Comparison of ENCODE assay signal across 14 cellular contexts in the genomic region with DNA sequence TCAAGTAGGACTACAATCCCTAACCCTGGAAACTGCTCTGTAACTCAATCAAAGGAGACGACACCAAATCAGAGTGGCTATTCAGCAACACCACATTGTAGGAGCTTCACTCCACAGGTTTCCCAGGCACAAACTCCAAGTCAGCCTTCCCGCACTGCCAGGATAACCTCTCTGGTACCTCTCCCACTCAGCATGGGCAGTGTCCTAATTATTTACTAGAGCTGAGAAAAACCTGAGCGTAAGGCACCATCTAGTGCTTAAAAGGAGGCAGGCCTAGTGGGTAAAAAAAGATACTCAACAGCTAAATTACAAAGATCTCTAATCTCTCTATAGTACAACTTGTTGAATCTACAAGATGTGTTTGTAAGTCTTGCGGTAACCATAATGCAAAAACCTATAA. TPM values are rescaled to one million over a fixed set of nuclear protein-coding genes. Genes with fewer than 3 reads are reported as not detected.
DNase-seq lines count a peak whose midpoint lies in the region.
"Had no signal": no experiment of that assay in that cellular context is flagged by ENCODE, and none has a peak within 500 bp of the region (broad histone marks: within the 10 kb centered on the region; RNA-seq: fewer than 3 reads in every experiment).

No MANE protein-coding gene starts in this region.

- intact Hi-C loops in dendritic cell treated with granulocyte-macrophage colony-stimulating factor and Interleukin-4, amounts not matched to agents 40 ng/mL and 50 ng/mL, for 4 days (cut with micrococcal nuclease), result no loop called here
- intact Hi-C loops in posterior vena cava (cut with DNase I), result no loop called here

- H3K4me3 Mint-ChIP-seq in activated naive CD8-positive, alpha-beta T cell, result peak overlapping the region; percentile 38
- H3K4me3 Mint-ChIP-seq in activated naive CD8-positive, alpha-beta T cell treated with anti-CD3 and anti-CD28 coated beads for 36 hours, result no peak overlapping the region
- H3K4me3 Mint-ChIP-seq in IgD-negative memory B cell, result peak overlapping the region; percentile 5 to 92 (median 71)
- no peak overlapping the region for H3K4me3 Mint-ChIP-seq in dendritic cell treated with granulocyte-macrophage colony-stimulating factor and Interleukin-4, amounts not matched to agents 40 ng/mL and 50 ng/mL, for 4 days
- H3K4me3 Mint-ChIP-seq: activated naive CD4-positive, alpha-beta T cell treated with anti-CD3 and anti-CD28 coated beads, Interleukin-2, amount 10 ng/mL, durations not matched to agents 7 days and 5 days; central memory CD8-positive, alpha-beta T cell had no signal

- H3K9me3 Mint-ChIP-seq in activated naive CD8-positive, alpha-beta T cell (ENCODE audit: low read depth), result no peaks in the 10 kb centered on the region
- peaks cover 17% of the 10 kb centered on the region for H3K9me3 Mint-ChIP-seq in activated naive CD8-positive, alpha-beta T cell treated with anti-CD3 and anti-CD28 coated beads for 36 hours
- H3K9me3 Mint-ChIP-seq in IgD-negative memory B cell, result no peaks in the 10 kb centered on the region
- peaks cover 10% of the 10 kb centered on the region for H3K9me3 Mint-ChIP-seq in dendritic cell treated with granulocyte-macrophage colony-stimulating factor and Interleukin-4, amounts not matched to agents 40 ng/mL and 50 ng/mL, for 4 days
- H3K9me3 Mint-ChIP-seq: activated naive CD4-positive, alpha-beta T cell treated with anti-CD3 and anti-CD28 coated beads, Interleukin-2, amount 10 ng/mL, durations not matched to agents 7 days and 5 days; central memory CD8-positive, alpha-beta T cell had no signal

- DNase-seq in activated naive CD8-positive, alpha-beta T cell treated with anti-CD3 and anti-CD28 coated beads for 36 hours, result no peak
- DNase-seq in activated CD8-positive, alpha-beta memory T cell treated with anti-CD3 and anti-CD28 coated beads, Interleukin-2, amount 50 U/mL, for 4 hours, result no peak
- no peak for DNase-seq in posterior vena cava (ENCODE audit: low spot score)
- DNase-seq in NCI-H345 (lab: John Stamatoyannopoulos, UW), result no peak
- no peak for DNase-seq in NK-92 treated with Interleukin-12 subunit alpha and Interleukin-12 subunit beta, amount 100 ng/mL, for 24 hours (lab: John Stamatoyannopoulos, UW)
- DNase-seq: activated naive CD4-positive, alpha-beta T cell treated with anti-CD3 and anti-CD28 coated beads, Interleukin-2, amount 10 ng/mL, durations not matched to agents 7 days and 5 days; mucosa of descending colon; NCI-H2029; SJCRH30; substantia nigra had no signal

- no peaks in the 10 kb centered on the region for H3K27me3 Mint-ChIP-seq in activated naive CD8-positive, alpha-beta T cell
- no peaks in the 10 kb centered on the region for H3K27me3 Mint-ChIP-seq in activated naive CD8-positive, alpha-beta T cell treated with anti-CD3 and anti-CD28 coated beads for 36 hours
- peaks cover 1% of the 10 kb centered on the region for H3K27me3 Mint-ChIP-seq in IgD-negative memory B cell
- no peaks in the 10 kb centered on the region for H3K27me3 Mint-ChIP-seq in dendritic cell treated with granulocyte-macrophage colony-stimulating factor and Interleukin-4, amounts not matched to agents 40 ng/mL and 50 ng/mL, for 4 days
- H3K27me3 Mint-ChIP-seq: central memory CD8-positive, alpha-beta T cell had no signal

- H3K4me1 Mint-ChIP-seq in activated naive CD8-positive, alpha-beta T cell (ENCODE audit: low read depth), result peaks cover 64% of the 10 kb centered on the region
- H3K4me1 Mint-ChIP-seq in activated naive CD8-positive, alpha-beta T cell treated with anti-CD3 and anti-CD28 coated beads for 36 hours, result peaks cover 57% of the 10 kb centered on the region
- peaks cover 27 to 36% (median 28%) of the 10 kb centered on the region in 3 donors for H3K4me1 Mint-ChIP-seq in IgD-negative memory B cell
- H3K4me1 Mint-ChIP-seq in dendritic cell treated with granulocyte-macrophage colony-stimulating factor and Interleukin-4, amounts not matched to agents 40 ng/mL and 50 ng/mL, for 4 days (ENCODE audit: low read depth), result peaks cover 43% of the 10 kb centered on the region

- peak overlapping the region; percentile 77 for H3K27ac Mint-ChIP-seq in activated naive CD8-positive, alpha-beta T cell
- no peak overlapping the region for H3K27ac Mint-ChIP-seq in activated naive CD8-positive, alpha-beta T cell treated with anti-CD3 and anti-CD28 coated beads for 36 hours
- H3K27ac Mint-ChIP-seq in IgD-negative memory B cell, result peak overlapping the region in 1 of 3 donors; percentile 1
- H3K27ac Mint-ChIP-seq in dendritic cell treated with granulocyte-macrophage colony-stimulating factor and Interleukin-4, amounts not matched to agents 40 ng/mL and 50 ng/mL, for 4 days, result peak overlapping the region; percentile 85
- H3K27ac Mint-ChIP-seq: activated naive CD4-positive, alpha-beta T cell treated with anti-CD3 and anti-CD28 coated beads, Interleukin-2, amount 10 ng/mL, durations not matched to agents 7 days and 5 days had no signal

- H3K36me3 Mint-ChIP-seq in activated naive CD8-positive, alpha-beta T cell, result peaks cover 30% of the 10 kb centered on the region
- peaks cover 51% of the 10 kb centered on the region for H3K36me3 Mint-ChIP-seq in activated naive CD8-positive, alpha-beta T cell treated with anti-CD3 and anti-CD28 coated beads for 36 hours
- peaks cover 3% of the 10 kb centered on the region for H3K36me3 Mint-ChIP-seq in IgD-negative memory B cell
- peaks cover 43% of the 10 kb centered on the region for H3K36me3 Mint-ChIP-seq in dendritic cell treated with granulocyte-macrophage colony-stimulating factor and Interleukin-4, amounts not matched to agents 40 ng/mL and 50 ng/mL, for 4 days (ENCODE audit: low read depth)

RNA-seq across cellular contexts. Expression of gene PARP11, which starts 36.1 kb away (rescaled TPM):
- total RNA-seq in activated naive CD8-positive, alpha-beta T cell treated with anti-CD3 and anti-CD28 coated beads for 36 hours, result 10 to 100 TPM; 22.2 to 23.1 TPM
- 8.3 TPM for polyA plus RNA-seq in IgD-negative memory B cell
- total RNA-seq in posterior vena cava, result 10 to 100 TPM; 10.0 to 10.4 TPM

Comparison
In these comparisons a context has a peak if more than half of its experiments do, and no peak if none do; other contexts are left out.
1. H3K4me3 Mint-ChIP-seq: peak in activated naive CD8-positive, alpha-beta T cell (single experiment) and IgD-negative memory B cell (4 of 4); none in activated naive CD8-positive, alpha-beta T cell treated with anti-CD3 and anti-CD28 coated beads for 36 hours (single experiment) and dendritic cell treated with granulocyte-macrophage colony-stimulating factor and Interleukin-4, amounts not matched to agents 40 ng/mL and 50 ng/mL, for 4 days (single experiment).